In genomic region chr15:99442268-99442897, GRCh38 we compare ENCODE assay signal across 1 cellular context.
TF ChIP-seq lines count a peak whose summit lies in the region.

No MANE protein-coding gene starts in this region.

TF ChIP-seq in SK-N-SH, 30 proteins besides CTCF, POLR2A, EP300 and RAD21 (continued from another document):
- TF ChIP-seq TAF1 (IDR thresholded peaks at IDR 0.05; ENCODE audit: borderline replicate concordance, low read depth, low read length), result no peak
- peak; percentile 44; the same call in 1 of the 2 replicates for TF ChIP-seq PBX3 (IDR thresholded peaks at IDR 0.05)
- peak; percentile 63; the same call in 1 of the 2 replicates for TF ChIP-seq FOSL2 (IDR thresholded peaks at IDR 0.05; ENCODE audit: borderline replicate concordance, low read depth)
- TF ChIP-seq JUND (IDR thresholded peaks at IDR 0.05), result peak; percentile 36
- TF ChIP-seq NRF1 (IDR thresholded peaks at IDR 0.05; ENCODE audit: low read depth, low read length), result no peak
- no peak for TF ChIP-seq ELF1 (IDR thresholded peaks at IDR 0.05)
